In genomic region chr7:137538361-137538762, GRCh38 we compare ENCODE assay signal across 20 cellular contexts.
DNase-seq lines count a peak whose midpoint lies in the region; ATAC-seq, FAIRE-seq and TF ChIP-seq lines count a peak whose summit lies in the region.
"Had no signal": no experiment of that assay in that cellular context is flagged by ENCODE, and none has a peak within 500 bp of the region (broad histone marks: within the 10 kb centered on the region; RNA-seq: fewer than 3 reads in every experiment).

No MANE protein-coding gene starts in this region.

- no peaks in the 10 kb centered on the region for H3K27me3 Mint-ChIP-seq in astrocyte (ENCODE audit: low read depth, unreplicated experiment)

- intact Hi-C loops in left cardiac atrium (cut with DNase I): no loop called here

- peak overlapping the region; percentile 55 for H3K4me3 Mint-ChIP-seq in astrocyte (ENCODE audit: unreplicated experiment)
- H3K4me3 Mint-ChIP-seq: naive thymus-derived CD8-positive, alpha-beta T cell had no signal

- H3K4me2 ChIP-seq in astrocyte (ENCODE audit: low read length): peak overlapping the region; percentile 73

- H3K4me3 ChIP-seq in cardiac muscle cell: no peak overlapping the region
- H3K4me3 ChIP-seq in astrocyte (ENCODE audit: insufficient read depth, low read depth, low read length): peak overlapping the region; percentile 14
- no peak overlapping the region for H3K4me3 ChIP-seq in H7 (ENCODE audit: insufficient read depth, low read depth, low read length)
- H3K4me3 ChIP-seq: colonic mucosa, skin epidermis had no signal

- no peaks in the 10 kb centered on the region for H3K36me3 ChIP-seq in cardiac muscle cell
- no peaks in the 10 kb centered on the region for H3K36me3 ChIP-seq in astrocyte (ENCODE audit: insufficient read depth, low read length)
- H3K36me3 ChIP-seq in H7 (replicated peaks; ENCODE audit: control insufficient read depth, insufficient read depth, low read length): no peaks in the 10 kb centered on the region
- H3K36me3 ChIP-seq: colonic mucosa had no signal

- no peak for ATAC-seq in left cardiac atrium
- no peak for ATAC-seq in GM18909 (IDR thresholded peaks at IDR 0.05; ENCODE audit: poor library complexity, unreplicated experiment)
- ATAC-seq: left colon; naive thymus-derived CD8-positive, alpha-beta T cell had no signal

- H3K4me1 Mint-ChIP-seq in astrocyte (ENCODE audit: low read depth, unreplicated experiment): peaks cover 32% of the 10 kb centered on the region
- H3K4me1 Mint-ChIP-seq: naive thymus-derived CD8-positive, alpha-beta T cell had no signal

- H3K4me1 ChIP-seq in cardiac muscle cell (ENCODE audit: low read depth) (peaks cover 38% of the 10 kb centered on the region), astrocyte (ENCODE audit: insufficient read depth, low read length) (peaks cover 22% of the 10 kb centered on the region)
- H3K4me1 ChIP-seq: colonic mucosa had no signal

- H2AFZ ChIP-seq in astrocyte (ENCODE audit: low read depth, low read length): no peak overlapping the region

- H3K9me3 ChIP-seq in cardiac muscle cell (ENCODE audit: low read depth) (no peaks in the 10 kb centered on the region), astrocyte (ENCODE audit: insufficient read depth, low read depth, low read length) (no peaks in the 10 kb centered on the region)
- H3K9me3 ChIP-seq: colonic mucosa had no signal

- H3K27ac ChIP-seq in cardiac muscle cell: peak overlapping the region; percentile 71
- H3K27ac ChIP-seq in astrocyte (ENCODE audit: low read depth, low read length): peak overlapping the region; percentile 99
- H3K27ac ChIP-seq: colonic mucosa, RWPE1 had no signal

- DNase-seq in cardiac muscle cell (ENCODE audit: low read depth in 1 of 2, low spot score in 1 of 2) (peak in 1 of 2 donors; percentile 47), left cardiac atrium (no peak), astrocyte (ENCODE audit: low read depth) (peak; percentile 87), glomerular visceral epithelial cell (ENCODE audit: extremely low spot score) (peak; percentile 52), H7 (no peak), NCI-H2081 (lab: John Stamatoyannopoulos, UW) (no peak)
- DNase-seq in activated CD4-positive, alpha-beta T cell treated with anti-CD3 and anti-CD28 coated beads, Interleukin-2, amount 50 U/mL, for 48 hours: no peak
- DNase-seq: 8988T; activated naive CD4-positive, alpha-beta T cell treated with Interleukin-2 at 50 U/mL for 16 hours; colonic mucosa; DMS153; left colon; naive thymus-derived CD8-positive, alpha-beta T cell; NCI-H1092 treated with DMSO at 0.1 percent for 48 hours; NCI-H510A treated with DMSO at 0.1 percent for 48 hours had no signal

- peak overlapping the region; percentile 80 for H3K9ac ChIP-seq in astrocyte (ENCODE audit: low read length)

- no peaks in the 10 kb centered on the region for H4K20me1 ChIP-seq in astrocyte (ENCODE audit: insufficient read depth, low read length)

- no peaks in the 10 kb centered on the region for H3K36me3 Mint-ChIP-seq in astrocyte (ENCODE audit: low read depth, unreplicated experiment)
- H3K36me3 Mint-ChIP-seq: naive thymus-derived CD8-positive, alpha-beta T cell had no signal

- H3K79me2 ChIP-seq in astrocyte (ENCODE audit: insufficient read depth, low read length): no peaks in the 10 kb centered on the region

- TF ChIP-seq CTCF in cardiac muscle cell (IDR thresholded peaks at IDR 0.05; ENCODE audit: low read depth, low read length): no peak
- no peak for TF ChIP-seq CTCF in astrocyte (IDR thresholded peaks at IDR 0.05; ENCODE audit: insufficient read depth, low read depth, low read length)

- no peaks in the 10 kb centered on the region for H3K27me3 ChIP-seq in cardiac muscle cell
- no peaks in the 10 kb centered on the region for H3K27me3 ChIP-seq in astrocyte (ENCODE audit: insufficient read depth, low read length)
- H3K27me3 ChIP-seq in H7 (ENCODE audit: control insufficient read depth, insufficient read depth, low read length): no peaks in the 10 kb centered on the region
- H3K27me3 ChIP-seq: colonic mucosa had no signal

- FAIRE-seq in astrocyte (lab: Jason Lieb, UNC): peak; percentile 79
- FAIRE-seq: frontal cortex, GM12891 had no signal

- H3K9me3 Mint-ChIP-seq in astrocyte (ENCODE audit: unreplicated experiment): peaks cover 5% of the 10 kb centered on the region

- H3K27ac Mint-ChIP-seq in astrocyte (ENCODE audit: unreplicated experiment): peak overlapping the region; percentile 98
- H3K27ac Mint-ChIP-seq: naive thymus-derived CD8-positive, alpha-beta T cell had no signal

Comparison
In these comparisons a context has a peak if more than half of its experiments do, and no peak if none do; other contexts are left out.
1. DNase-seq: peak in astrocyte (single experiment) and glomerular visceral epithelial cell (single experiment); none in left cardiac atrium (single experiment), activated CD4-positive, alpha-beta T cell treated with anti-CD3 and anti-CD28 coated beads, Interleukin-2, amount 50 U/mL, for 48 hours (0 of 2), H7 (single experiment) and NCI-H2081 (0 of 2).